In genomic region chr6:167421944-167422343, GRCh38 we compare ENCODE assay signal across 2 cellular contexts.
DNase-seq lines count a peak whose midpoint lies in the region; ATAC-seq, FAIRE-seq and TF ChIP-seq lines count a peak whose summit lies in the region.
"Not testable (repeated sequence)": the region's sequence is repeated elsewhere in the genome, so short reads cannot be mapped to it uniquely, and the experiment has no call there.

No MANE protein-coding gene starts in this region.

- H3K4me1 ChIP-seq in HepG2 (ENCODE audit: insufficient read depth, low read length), result peaks cover 53% of the 10 kb centered on the region

- not testable (repeated sequence) for H3K27me3 ChIP-seq in HepG2 (ENCODE audit: control insufficient read depth in 1 of 2, insufficient read depth in 2 of 2, low read length in 2 of 2)

- H3K4me1 Mint-ChIP-seq in Calu3 (ENCODE audit: low read depth, unreplicated experiment), result not testable (repeated sequence)

- not testable (repeated sequence) for TF ChIP-seq EP300 in HepG2 (IDR thresholded peaks at IDR 0.05; ENCODE audit: low read depth in 2 of 2, low read length in 2 of 2); HepG2 (CRISPR knock-in tag; IDR thresholded peaks at IDR 0.05; ENCODE audit: borderline replicate concordance)

- ATAC-seq in HepG2, result not testable (repeated sequence)

- not testable (repeated sequence) for H3K9me3 ChIP-seq in HepG2 (ENCODE audit: low read length)

- TF ChIP-seq CTCF in Calu3 (IDR thresholded peaks at IDR 0.05; ENCODE audit: unreplicated experiment); HepG2 (CRISPR knock-in tag; IDR thresholded peaks at IDR 0.05): not testable (repeated sequence)

- H3K79me2 ChIP-seq in HepG2 (ENCODE audit: insufficient read depth, low read length), result not testable (repeated sequence)

- CTCF ChIA-PET in Calu3 (lab: Charles Lee), result interaction anchor here (0.7 kb wide), 1 partner anchor 278 kb away, joined by 3 read pairs; no protein-coding TSS in a partner anchor
- CTCF ChIA-PET in HepG2 (lab: Yijun Ruan, JAX; ENCODE audit: low intra/inter-chr PET ratio, low total read pairs), result not testable (repeated sequence)

- not testable (repeated sequence) for H3K27ac ChIP-seq in HepG2 (ENCODE audit: extremely low read length, insufficient read depth, low read length)

- not testable (repeated sequence) for TF ChIP-seq POLR2A in HepG2 (IDR thresholded peaks at IDR 0.05; ENCODE audit: insufficient read depth in 1 of 2, low read depth in 2 of 2, low read length in 2 of 2)

- H3K4me2 ChIP-seq in HepG2 (ENCODE audit: low read depth, low read length), result not testable (repeated sequence)

- not testable (repeated sequence) for H2AFZ ChIP-seq in HepG2 (ENCODE audit: low read length)

- TF ChIP-seq RAD21 in HepG2 (CRISPR knock-in tag; IDR thresholded peaks at IDR 0.05), result not testable (repeated sequence)

- peaks cover 65% of the 10 kb centered on the region for H3K27me3 Mint-ChIP-seq in Calu3 (ENCODE audit: unreplicated experiment)

- 79% methylated on average over 15 of the region's 36 CpGs for WGBS in HepG2 (ENCODE audit: low lambda C conversion rate)

- H3K4me3 ChIP-seq in HepG2 (replicated peaks in 1 of 3; ENCODE audit: insufficient read depth in 1 of 3, low read depth in 2 of 3, low read length in 3 of 3), result not testable (repeated sequence)

- peak overlapping the region; percentile 66 for H3K4me3 Mint-ChIP-seq in Calu3 (ENCODE audit: low read depth, unreplicated experiment)

- H3K27ac Mint-ChIP-seq in Calu3 (ENCODE audit: unreplicated experiment), result not testable (repeated sequence)

- POLR2A ChIA-PET in HepG2 (lab: Yijun Ruan, JAX), result interaction anchor here (0.7 to 1.5 kb wide), 5 partner anchors 23 to 254 kb away, joined by 3 to 6 read pairs (median 5); no protein-coding TSS in a partner anchor

- H3K9me3 Mint-ChIP-seq in Calu3 (ENCODE audit: low read depth, unreplicated experiment), result not testable (repeated sequence)

- BruUV-seq in Calu3 (replicated peaks; lab: Mats Ljungman, UMichigan); HepG2 (replicated peaks; lab: Mats Ljungman, UMichigan): not testable (repeated sequence)

- not testable (repeated sequence) for H3K9ac ChIP-seq in HepG2 (ENCODE audit: insufficient read depth, low read depth, low read length)

- H3K36me3 ChIP-seq in HepG2 (replicated peaks in 1 of 2; ENCODE audit: control insufficient read depth in 1 of 2, insufficient read depth in 2 of 2, low read length in 2 of 2), result not testable (repeated sequence)

- not testable (repeated sequence) for H4K20me1 ChIP-seq in HepG2 (ENCODE audit: insufficient read depth, low read length)

- FAIRE-seq in HepG2 (lab: Jason Lieb, UNC), result not testable (repeated sequence)

- intact Hi-C loops in Calu3 (cut with micrococcal nuclease; ENCODE audit: unreplicated experiment), result not testable (repeated sequence)
- intact Hi-C loops in HepG2 (cut with micrococcal nuclease; ENCODE audit: unreplicated experiment), result loop anchor here (2.0 kb wide), 1 partner anchor 23 kb away; no protein-coding TSS in a partner anchor

- in situ Hi-C loops in HepG2 (cut with HindIII; ENCODE audit: extremely low pct_ligation_motif_present, low pct_unique_long_range_greater_than_20kb), result not testable (repeated sequence)

- DNase-seq in Calu3; HepG2 (ENCODE audit: low spot score): not testable (repeated sequence)

- H3K36me3 Mint-ChIP-seq in Calu3 (ENCODE audit: insufficient read depth, unreplicated experiment), result not testable (repeated sequence)

TF ChIP-seq in HepG2, 621 proteins besides CTCF, POLR2A, EP300 and RAD21:
- TF ChIP-seq HNRNPK (IDR thresholded peaks at IDR 0.05; ENCODE audit: low read depth, low read length, poor library complexity, severe bottlenecking), result peak; percentile 92
